Comparison of ENCODE assay signal across 11 cellular contexts in genomic region chr17:27532269-27533067, GRCh38.
DNase-seq lines count a peak whose midpoint lies in the region; ATAC-seq and TF ChIP-seq lines count a peak whose summit lies in the region.
"Had no signal": no experiment of that assay in that cellular context is flagged by ENCODE, and none has a peak within 500 bp of the region (broad histone marks: within the 10 kb centered on the region; RNA-seq: fewer than 3 reads in every experiment).

No MANE protein-coding gene starts in this region.

- no peaks in the 10 kb centered on the region for H3K27me3 ChIP-seq in body of pancreas
- H3K27me3 ChIP-seq in testis: no peaks in the 10 kb centered on the region

- H3K36me3 ChIP-seq in body of pancreas (replicated peaks in 1 of 2; ENCODE audit: insufficient read depth in 1 of 2, low read depth in 2 of 2): no peaks in the 10 kb centered on the region
- H3K36me3 ChIP-seq in testis (ENCODE audit: low read depth, missing control alignments): no peaks in the 10 kb centered on the region

- peaks cover 89% of the 10 kb centered on the region for H3K4me1 ChIP-seq in body of pancreas
- no peaks in the 10 kb centered on the region for H3K4me1 ChIP-seq in testis

- H3K27ac ChIP-seq in body of pancreas (peak overlapping the region; percentile 75 to 89 (median 84)), testis (no peak overlapping the region)

- 37 to 48% methylated on average over 10 to 20 of the region's 20 CpGs for WGBS in body of pancreas, 2 donors
- 85 to 92% methylated on average over 11 to 20 of the region's 20 CpGs for WGBS in testis, 2 donors

- no peaks in the 10 kb centered on the region for H3K9me3 ChIP-seq in body of pancreas
- no peaks in the 10 kb centered on the region for H3K9me3 ChIP-seq in testis

- H3K27ac Mint-ChIP-seq in activated naive CD4-positive, alpha-beta T cell treated with anti-CD3 and anti-CD28 coated beads, Interleukin-2, amount 50 U/mL, for 72 hours: peak overlapping the region in 1 of 2 donors; percentile 89
- H3K27ac Mint-ChIP-seq: activated naive CD4-positive, alpha-beta T cell treated with anti-CD3 and anti-CD28 coated beads, Interleukin-2, amount 50 U/mL, for 24 hours; T-cell had no signal

- DNase-seq in NCI-H2107 treated with DMSO at 0.1 percent for 48 hours (lab: John Stamatoyannopoulos, UW; ENCODE audit: unreplicated experiment) (peak; percentile 48), NCI-H2107 (lab: John Stamatoyannopoulos, UW) (no peak), body of pancreas (peak; percentile 75 to 90 (median 81)), left lobe of liver (ENCODE audit: low spot score) (no peak), testis (peak; percentile 22)
- DNase-seq in activated naive CD4-positive, alpha-beta T cell treated with anti-CD3 and anti-CD28 coated beads, Interleukin-2, amount 50 U/mL, for 72 hours (ENCODE audit: low spot score in 2 of 2): no peak
- DNase-seq: 8988T had no signal

- ATAC-seq in body of pancreas (peak; percentile 70), left lobe of liver (peak; percentile 65), HG02973 (IDR thresholded peaks at IDR 0.05; ENCODE audit: unreplicated experiment) (no peak), HG03342 (IDR thresholded peaks at IDR 0.05; ENCODE audit: unreplicated experiment) (no peak)
- ATAC-seq in activated naive CD4-positive, alpha-beta T cell treated with anti-CD3 and anti-CD28 coated beads, Interleukin-2, amount 50 U/mL, for 72 hours: no peak
- ATAC-seq: T-cell had no signal

- TF ChIP-seq POLR2A in body of pancreas (IDR thresholded peaks at IDR 0.05) (peak in 2 of 3 donors; percentile 63 to 78), testis (IDR thresholded peaks at IDR 0.05) (no peak)

- TF ChIP-seq CTCF in body of pancreas (IDR thresholded peaks at IDR 0.05) (no peak), testis (IDR thresholded peaks at IDR 0.05) (no peak)

- intact Hi-C loops in body of pancreas (cut with DNase I) (no loop called here), testis (cut with DNase I; ENCODE audit: low total_unique reads) (loop anchor here (10.0 kb wide), 1 partner anchor 62 kb away; no protein-coding TSS in a partner anchor)

- H3K36me3 Mint-ChIP-seq in activated naive CD4-positive, alpha-beta T cell treated with anti-CD3 and anti-CD28 coated beads, Interleukin-2, amount 50 U/mL, for 72 hours: peaks cover 0 to 27% of the 10 kb centered on the region in 2 donors
- H3K36me3 Mint-ChIP-seq: activated naive CD4-positive, alpha-beta T cell treated with anti-CD3 and anti-CD28 coated beads, Interleukin-2, amount 50 U/mL, for 24 hours; T-cell had no signal

- H3K4me3 ChIP-seq in body of pancreas (no peak overlapping the region), testis (no peak overlapping the region)

- H3K9me3 Mint-ChIP-seq in activated naive CD4-positive, alpha-beta T cell treated with anti-CD3 and anti-CD28 coated beads, Interleukin-2, amount 50 U/mL, for 72 hours: no peaks in the 10 kb centered on the region
- H3K9me3 Mint-ChIP-seq: activated naive CD4-positive, alpha-beta T cell treated with anti-CD3 and anti-CD28 coated beads, Interleukin-2, amount 50 U/mL, for 24 hours; T-cell had no signal

Comparison
In these comparisons a context has a peak if more than half of its experiments do, and no peak if none do; other contexts are left out.
1. DNase-seq: peak in NCI-H2107 treated with DMSO at 0.1 percent for 48 hours (single experiment), body of pancreas (4 of 4) and testis (single experiment); none in NCI-H2107 (single experiment), left lobe of liver (single experiment) and activated naive CD4-positive, alpha-beta T cell treated with anti-CD3 and anti-CD28 coated beads, Interleukin-2, amount 50 U/mL, for 72 hours (0 of 2).
2. ATAC-seq: peak in body of pancreas (single experiment) and left lobe of liver (single experiment); none in HG02973 (single experiment), HG03342 (single experiment) and activated naive CD4-positive, alpha-beta T cell treated with anti-CD3 and anti-CD28 coated beads, Interleukin-2, amount 50 U/mL, for 72 hours (0 of 2).
3. H3K27ac ChIP-seq: peak in body of pancreas (4 of 4); none in testis (0 of 2).